In the genomic region with DNA sequence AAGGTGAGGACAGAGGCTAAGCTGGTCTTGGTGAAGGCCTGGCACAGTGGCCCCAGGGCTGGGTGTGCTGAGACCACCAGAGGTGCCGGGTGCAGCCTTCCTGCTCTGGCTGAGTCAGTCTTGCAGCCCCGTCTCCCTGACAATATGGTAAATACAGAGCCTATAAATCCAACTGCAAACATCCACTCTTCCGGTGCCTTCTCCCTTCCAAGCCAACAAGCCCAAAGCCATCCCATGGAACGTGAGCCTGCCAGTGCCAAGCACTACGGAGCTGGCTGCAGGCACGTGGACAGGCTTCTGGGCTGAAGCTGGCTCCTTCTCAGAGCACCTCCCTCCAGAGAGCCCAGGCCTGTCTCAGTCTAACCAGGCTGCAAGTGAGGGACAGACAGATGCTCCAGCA, we compare ENCODE assay signal across 1 cellular context.
TF ChIP-seq lines count a peak whose summit lies in the region.

No MANE protein-coding gene starts in this region.

TF ChIP-seq in HepG2, 621 proteins besides CTCF, POLR2A, EP300 and RAD21 (continued from another document):
- TF ChIP-seq ZBTB21 (CRISPR knock-in tag; IDR thresholded peaks at IDR 0.05) (no peak), SOX13 (IDR thresholded peaks at IDR 0.05) (no peak), SOX13 (CRISPR knock-in tag; conservative IDR thresholded peaks at IDR 0.05 in 1 of 2, IDR thresholded peaks at IDR 0.05 in 1 of 2) (0 out of 4 replicates have a peak, but pooled peaks of 1 of the 2 experiments have one; percentile 19), KAT2B (IDR thresholded peaks at IDR 0.05; ENCODE audit: borderline replicate concordance, low read depth, low read length) (no peak), ZNF547 (CRISPR knock-in tag; IDR thresholded peaks at IDR 0.05) (no peak), ZNF703 (CRISPR knock-in tag; IDR thresholded peaks at IDR 0.05; ENCODE audit: borderline replicate concordance) (no peak)
- TF ChIP-seq, protein P1, sequence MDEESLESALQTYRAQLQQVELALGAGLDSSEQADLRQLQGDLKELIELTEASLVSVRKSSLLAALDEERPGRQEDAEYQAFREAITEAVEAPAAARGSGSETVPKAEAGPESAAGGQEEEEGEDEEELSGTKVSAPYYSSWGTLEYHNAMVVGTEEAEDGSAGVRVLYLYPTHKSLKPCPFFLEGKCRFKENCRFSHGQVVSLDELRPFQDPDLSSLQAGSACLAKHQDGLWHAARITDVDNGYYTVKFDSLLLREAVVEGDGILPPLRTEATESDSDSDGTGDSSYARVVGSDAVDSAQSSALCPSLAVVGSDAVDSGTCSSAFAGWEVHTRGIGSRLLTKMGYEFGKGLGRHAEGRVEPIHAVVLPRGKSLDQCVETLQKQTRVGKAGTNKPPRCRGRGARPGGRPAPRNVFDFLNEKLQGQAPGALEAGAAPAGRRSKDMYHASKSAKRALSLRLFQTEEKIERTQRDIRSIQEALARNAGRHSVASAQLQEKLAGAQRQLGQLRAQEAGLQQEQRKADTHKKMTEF (CRISPR knock-in tag; IDR thresholded peaks at IDR 0.05): peak; percentile 24; the same call in 1 of the 2 replicates
